In the genomic region with DNA sequence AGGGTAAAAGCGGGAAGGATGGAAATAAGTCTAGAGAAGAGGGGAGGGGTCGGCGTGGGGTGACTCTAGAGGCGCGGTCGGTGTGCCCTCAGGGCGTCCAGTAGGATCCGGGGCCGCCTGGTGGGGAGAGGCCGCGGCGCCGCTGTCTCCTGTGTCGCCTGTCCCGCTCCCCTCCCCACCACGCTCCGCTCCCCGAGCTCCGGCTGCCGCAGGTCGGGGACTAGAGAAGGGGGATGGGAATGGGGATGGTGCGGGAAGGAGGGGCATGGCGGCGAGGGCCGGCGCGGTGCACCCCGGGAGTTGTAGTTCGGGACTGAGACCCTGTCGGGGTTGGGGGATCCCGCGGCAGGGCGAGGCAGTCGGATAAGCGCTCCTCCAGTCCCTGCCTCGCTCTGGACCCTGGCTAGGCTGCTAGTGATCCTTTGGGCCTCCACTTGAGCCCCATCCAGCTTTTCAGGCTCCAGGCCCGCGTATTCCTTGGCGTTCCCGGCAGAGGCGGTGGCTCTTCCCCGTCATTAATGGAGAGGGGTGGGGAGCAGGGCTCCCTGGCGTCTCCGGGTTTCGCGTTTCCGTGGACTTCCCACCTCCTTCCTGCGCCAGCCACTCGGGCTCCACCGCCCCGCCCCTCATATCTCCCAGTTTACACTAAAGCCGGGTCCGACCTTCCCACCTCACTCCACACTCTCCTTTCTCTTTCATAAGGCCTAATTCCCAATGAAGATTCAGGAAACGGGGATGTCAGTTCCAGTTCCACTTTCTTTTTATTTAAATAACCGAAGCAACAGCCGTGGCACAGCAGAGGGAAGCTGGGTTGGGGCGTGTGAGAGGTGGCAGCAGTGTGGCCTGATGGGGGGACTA, we compare ENCODE assay signal across 8 cellular contexts. TPM values are rescaled to one million over a fixed set of nuclear protein-coding genes. Genes with fewer than 3 reads are reported as not detected.
A peak's percentile ranks its signal among the peaks of the same experiment; 100 is the strongest.
DNase-seq lines count a peak whose midpoint lies in the region; ATAC-seq and TF ChIP-seq lines count a peak whose summit lies in the region.

A gene with protein sequence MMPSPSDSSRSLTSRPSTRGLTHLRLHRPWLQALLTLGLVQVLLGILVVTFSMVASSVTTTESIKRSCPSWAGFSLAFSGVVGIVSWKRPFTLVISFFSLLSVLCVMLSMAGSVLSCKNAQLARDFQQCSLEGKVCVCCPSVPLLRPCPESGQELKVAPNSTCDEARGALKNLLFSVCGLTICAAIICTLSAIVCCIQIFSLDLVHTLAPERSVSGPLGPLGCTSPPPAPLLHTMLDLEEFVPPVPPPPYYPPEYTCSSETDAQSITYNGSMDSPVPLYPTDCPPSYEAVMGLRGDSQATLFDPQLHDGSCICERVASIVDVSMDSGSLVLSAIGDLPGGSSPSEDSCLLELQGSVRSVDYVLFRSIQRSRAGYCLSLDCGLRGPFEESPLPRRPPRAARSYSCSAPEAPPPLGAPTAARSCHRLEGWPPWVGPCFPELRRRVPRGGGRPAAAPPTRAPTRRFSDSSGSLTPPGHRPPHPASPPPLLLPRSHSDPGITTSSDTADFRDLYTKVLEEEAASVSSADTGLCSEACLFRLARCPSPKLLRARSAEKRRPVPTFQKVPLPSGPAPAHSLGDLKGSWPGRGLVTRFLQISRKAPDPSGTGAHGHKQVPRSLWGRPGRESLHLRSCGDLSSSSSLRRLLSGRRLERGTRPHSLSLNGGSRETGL (minus strand): TSS at position 241 of the 858 bp plus-strand sequence. CDS start 606 bp downstream, outside the sequence.

- H3K27me3 Mint-ChIP-seq in CD8-positive, alpha-beta T cell (ENCODE audit: low read depth): no peaks in the 10 kb centered on the region
- no peaks in the 10 kb centered on the region for H3K27me3 Mint-ChIP-seq in osteocyte (ENCODE audit: unreplicated experiment)

- no peaks in the 10 kb centered on the region for H3K27me3 ChIP-seq in CD8-positive, alpha-beta T cell (ENCODE audit: insufficient read depth, low read length)
- no peaks in the 10 kb centered on the region for H3K27me3 ChIP-seq in tibial nerve

- H3K4me1 Mint-ChIP-seq in CD8-positive, alpha-beta T cell (ENCODE audit: low read depth): peaks cover 40% of the 10 kb centered on the region
- H3K4me1 Mint-ChIP-seq in osteocyte (ENCODE audit: unreplicated experiment): peaks cover 34% of the 10 kb centered on the region

- DNase-seq in CD8-positive, alpha-beta T cell: peak; percentile 44 to 79 (median 68)
- DNase-seq in NCI-H1092 (lab: John Stamatoyannopoulos, UW): peak; percentile 78
- peak; percentile 34 to 35 for DNase-seq in SW 1271 (lab: John Stamatoyannopoulos, UW)
- peak; percentile 62 for DNase-seq in activated naive CD8-positive, alpha-beta T cell treated with anti-CD3 and anti-CD28 coated beads, Interleukin-2, amount 50 U/mL, for 16 hours (ENCODE audit: low read depth, low spot score)
- peak; percentile 83 to 97 (median 93) for DNase-seq in head of caudate nucleus
- DNase-seq in osteocyte (ENCODE audit: extremely low spot score, unreplicated experiment): peak; percentile 95
- DNase-seq in tibial nerve (ENCODE audit: low spot score in 2 of 2): peak; percentile 80 to 84

- H3K9me3 ChIP-seq in CD8-positive, alpha-beta T cell (ENCODE audit: low read length): no peaks in the 10 kb centered on the region
- no peaks in the 10 kb centered on the region for H3K9me3 ChIP-seq in tibial nerve

- no peak for TF ChIP-seq CTCF in CD8-positive, alpha-beta T cell (IDR thresholded peaks at IDR 0.05)
- TF ChIP-seq CTCF in osteocyte (IDR thresholded peaks at IDR 0.05) (no peak), tibial nerve (IDR thresholded peaks at IDR 0.05) (peak in 1 of 5 experiments; percentile 30)

- peak; percentile 32 to 96 for TF ChIP-seq EP300 in tibial nerve (IDR thresholded peaks at IDR 0.05)

- H3K36me3 ChIP-seq in CD8-positive, alpha-beta T cell (ENCODE audit: insufficient read depth, low read length): peaks cover 7% of the 10 kb centered on the region
- peaks cover 0 to 38% (median 9%) of the 10 kb centered on the region in 3 donors for H3K36me3 ChIP-seq in tibial nerve

- H3K4me3 ChIP-seq in CD8-positive, alpha-beta T cell (ENCODE audit: low read depth, low read length): peak within 1 kb of the TSS; percentile 73
- H3K4me3 ChIP-seq in tibial nerve: peak within 1 kb of the TSS; percentile 69 to 95 (median 82)

- intact Hi-C loops in CD8-positive, alpha-beta T cell (cut with DNase I, micrococcal nuclease): loop anchor here in 1 of 2 experiments (2.0 kb wide), 1 partner anchor 53 kb away; a partner anchor contains a TSS
- intact Hi-C loops in head of caudate nucleus (cut with DNase I): loop anchor here (10.0 kb wide), 1 partner anchor 339 kb away; no protein-coding TSS in a partner anchor

- H3K4me3 Mint-ChIP-seq in CD8-positive, alpha-beta T cell: peak within 1 kb of the TSS; percentile 81
- peak within 1 kb of the TSS; percentile 79 for H3K4me3 Mint-ChIP-seq in osteocyte (ENCODE audit: unreplicated experiment)

- H3K36me3 Mint-ChIP-seq in CD8-positive, alpha-beta T cell: peaks cover 39% of the 10 kb centered on the region
- peaks cover 12% of the 10 kb centered on the region for H3K36me3 Mint-ChIP-seq in osteocyte (ENCODE audit: unreplicated experiment)

- H3K27ac ChIP-seq in CD8-positive, alpha-beta T cell (ENCODE audit: low read depth, low read length): no peak within 1 kb of the TSS
- peak within 1 kb of the TSS; percentile 93 to 99 (median 96) for H3K27ac ChIP-seq in tibial nerve

- POLR2A ChIA-PET in CD8-positive, alpha-beta T cell (lab: Charles Lee): interaction anchor here (0.6 to 1.1 kb wide), 4 partner anchors 10 to 17 kb away, joined by 3 read pairs; no protein-coding TSS in a partner anchor

- CTCF ChIA-PET in CD8-positive, alpha-beta T cell (lab: Charles Lee): interaction anchor here (1.5 to 11.2 kb wide), 2 partner anchors 16 to 64 kb away, joined by 8 to 152 read pairs; a partner anchor contains a TSS

- ATAC-seq in CD8-positive, alpha-beta T cell: peak; percentile 64
- peak; percentile 41 for ATAC-seq in GM21515 (IDR thresholded peaks at IDR 0.05; ENCODE audit: unreplicated experiment)

- peak; percentile 58 to 83 for TF ChIP-seq POLR2A in tibial nerve (IDR thresholded peaks at IDR 0.05)

- peak within 1 kb of the TSS; percentile 67 for H3K27ac Mint-ChIP-seq in CD8-positive, alpha-beta T cell
- H3K27ac Mint-ChIP-seq in osteocyte (ENCODE audit: unreplicated experiment): peak within 1 kb of the TSS; percentile 95

- H3K9me3 Mint-ChIP-seq in CD8-positive, alpha-beta T cell: no peaks in the 10 kb centered on the region
- no peaks in the 10 kb centered on the region for H3K9me3 Mint-ChIP-seq in osteocyte (ENCODE audit: unreplicated experiment)

- H3K4me1 ChIP-seq in CD8-positive, alpha-beta T cell (ENCODE audit: insufficient read depth, low read length): peaks cover 26% of the 10 kb centered on the region
- peaks cover 0 to 54% (median 27%) of the 10 kb centered on the region in 4 donors for H3K4me1 ChIP-seq in tibial nerve

- 1 to 2% methylated on average over 37 to 51 of the region's 57 CpGs for WGBS in tibial nerve, 2 donors

RNA-seq across cellular contexts. Expression of the gene that starts here (rescaled TPM):
- 1 to 10 TPM; 8.1 to 8.7 TPM for total RNA-seq in CD8-positive, alpha-beta T cell
- 36.6 and 37.6 TPM in 2 replicates for total RNA-seq in osteocyte
- 10 to 100 TPM; 22.7 to 42.0 (median 26.6) TPM for total RNA-seq in tibial nerve

Comparison
In these comparisons a context has a peak if more than half of its experiments do, and no peak if none do; other contexts are left out.
1. DNase-seq: peak in every context shown above with its lines; median percentile 95 in osteocyte; 93 in head of caudate nucleus; 82 in tibial nerve; 78 in NCI-H1092; 68 in CD8-positive, alpha-beta T cell; 62 in activated naive CD8-positive, alpha-beta T cell treated with anti-CD3 and anti-CD28 coated beads, Interleukin-2, amount 50 U/mL, for 16 hours; 34 in SW 1271.